ENCODE assay signal across 8 cellular contexts in the genomic region with DNA sequence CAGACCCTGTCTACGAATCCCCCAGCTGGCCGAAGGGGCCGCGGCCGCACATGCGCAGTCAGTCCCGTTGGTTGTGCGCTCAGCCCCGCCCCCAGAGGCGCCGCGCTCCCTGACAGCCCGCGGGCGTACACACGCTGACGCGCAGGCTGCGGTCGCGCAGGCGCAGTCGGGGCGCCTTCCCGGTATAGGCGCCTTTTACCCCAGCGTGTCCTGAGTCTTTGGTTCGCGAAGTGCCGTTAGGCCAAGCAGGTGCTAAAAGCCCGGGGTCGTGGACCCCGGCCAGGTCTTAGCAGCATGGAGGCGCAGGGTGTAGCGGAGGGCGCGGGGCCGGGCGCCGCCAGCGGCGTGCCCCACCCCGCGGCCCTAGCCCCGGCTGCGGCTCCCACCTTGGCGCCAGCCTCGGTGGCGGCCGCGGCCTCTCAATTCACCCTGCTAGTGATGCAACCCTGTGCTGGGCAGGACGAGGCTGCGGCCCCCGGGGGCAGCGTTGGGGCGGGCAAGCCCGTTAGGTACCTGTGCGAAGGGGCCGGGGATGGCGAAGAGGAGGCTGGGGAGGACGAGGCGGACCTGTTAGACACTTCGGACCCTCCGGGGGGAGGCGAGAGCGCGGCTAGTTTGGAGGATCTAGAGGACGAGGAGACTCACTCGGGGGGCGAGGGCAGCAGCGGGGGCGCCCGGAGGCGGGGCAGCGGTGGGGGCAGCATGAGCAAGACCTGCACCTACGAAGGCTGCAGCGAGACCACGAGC. TPM values are rescaled to one million over a fixed set of nuclear protein-coding genes. Genes with fewer than 3 reads are reported as not detected.
DNase-seq lines count a peak whose midpoint lies in the region; ATAC-seq and TF ChIP-seq lines count a peak whose summit lies in the region.

Gene RFXAP (plus strand): TSS at position 159 of the 747 bp plus-strand sequence. CDS start 136 bp downstream, at position 295.

- peak within 1 kb of the TSS; percentile 74 for H3K27ac ChIP-seq in SU-DHL-6 (ENCODE audit: low read depth, low read length)

- peak within 1 kb of the TSS; percentile 92 for H3K9ac ChIP-seq in SU-DHL-6 (ENCODE audit: low read length)

- peak within 1 kb of the TSS; percentile 95 for H3K4me2 ChIP-seq in SU-DHL-6 (ENCODE audit: low read depth, low read length, poor library complexity, severe bottlenecking)

- intact Hi-C loops in cardiac septum (cut with DNase I) = no loop called here

- H2AFZ ChIP-seq in SU-DHL-6 (ENCODE audit: low read depth, low read length, severe bottlenecking) = peak within 1 kb of the TSS; percentile 81

- H3K27me3 Mint-ChIP-seq in activated naive CD8-positive, alpha-beta T cell treated with anti-CD3 and anti-CD28 coated beads, Interleukin-2, amount 10 ng/mL, durations not matched to agents 7 days and 5 days = peaks cover 8% of the 10 kb centered on the region
- H3K27me3 Mint-ChIP-seq in type B pancreatic cell = no peaks in the 10 kb centered on the region

- H3K4me3 ChIP-seq in GM12864 (ENCODE audit: low read depth, low read length) (peak within 1 kb of the TSS; percentile 83), SU-DHL-6 (ENCODE audit: insufficient read depth, low read length, poor library complexity, severe bottlenecking) (peak within 1 kb of the TSS; percentile 72)

- H3K9me3 Mint-ChIP-seq in activated naive CD8-positive, alpha-beta T cell treated with anti-CD3 and anti-CD28 coated beads, Interleukin-2, amount 10 ng/mL, durations not matched to agents 7 days and 5 days = no peaks in the 10 kb centered on the region
- peaks cover 5% of the 10 kb centered on the region for H3K9me3 Mint-ChIP-seq in type B pancreatic cell

- H3K4me1 Mint-ChIP-seq in activated naive CD8-positive, alpha-beta T cell treated with anti-CD3 and anti-CD28 coated beads, Interleukin-2, amount 10 ng/mL, durations not matched to agents 7 days and 5 days = peaks cover 39% of the 10 kb centered on the region
- peaks cover 46% of the 10 kb centered on the region for H3K4me1 Mint-ChIP-seq in type B pancreatic cell (ENCODE audit: unreplicated experiment)

- H3K79me2 ChIP-seq in SU-DHL-6 (ENCODE audit: insufficient read depth, low read length) = peaks cover 50% of the 10 kb centered on the region

- peak; percentile 12 for TF ChIP-seq CTCF in GM12864 (IDR thresholded peaks at IDR 0.05; ENCODE audit: low read depth, low read length, missing control alignments)
- no peak for TF ChIP-seq CTCF in SU-DHL-6 (IDR thresholded peaks at IDR 0.05; ENCODE audit: insufficient read depth, low read length, poor library complexity, severe bottlenecking)
- TF ChIP-seq CTCF in type B pancreatic cell (conservative IDR thresholded peaks at IDR 0.05) = peak; percentile 11

- H3K27ac Mint-ChIP-seq in activated naive CD8-positive, alpha-beta T cell treated with anti-CD3 and anti-CD28 coated beads, Interleukin-2, amount 10 ng/mL, durations not matched to agents 7 days and 5 days = peak within 1 kb of the TSS; percentile 95
- H3K27ac Mint-ChIP-seq in type B pancreatic cell = peak within 1 kb of the TSS; percentile 63

- no peaks in the 10 kb centered on the region for H3K9me3 ChIP-seq in SU-DHL-6 (ENCODE audit: insufficient read depth, low read length)

- peaks cover 4% of the 10 kb centered on the region for H3K36me3 Mint-ChIP-seq in activated naive CD8-positive, alpha-beta T cell treated with anti-CD3 and anti-CD28 coated beads, Interleukin-2, amount 10 ng/mL, durations not matched to agents 7 days and 5 days
- peaks cover 5% of the 10 kb centered on the region for H3K36me3 Mint-ChIP-seq in type B pancreatic cell

- no peaks in the 10 kb centered on the region for H3F3A ChIP-seq in SU-DHL-6 (ENCODE audit: insufficient read depth)

- peak within 1 kb of the TSS; percentile 88 for H3K4me3 Mint-ChIP-seq in activated naive CD8-positive, alpha-beta T cell treated with anti-CD3 and anti-CD28 coated beads, Interleukin-2, amount 10 ng/mL, durations not matched to agents 7 days and 5 days
- peak within 1 kb of the TSS; percentile 91 for H3K4me3 Mint-ChIP-seq in type B pancreatic cell

- H3K9me2 ChIP-seq in SU-DHL-6 (replicated peaks; ENCODE audit: insufficient read depth, low read length) = no peaks in the 10 kb centered on the region

- ATAC-seq in HG02571 (IDR thresholded peaks at IDR 0.05; ENCODE audit: unreplicated experiment) = peak; percentile 88
- peak; percentile 93 for ATAC-seq in activated naive CD8-positive, alpha-beta T cell treated with anti-CD3 and anti-CD28 coated beads, Interleukin-2, amount 10 ng/mL, durations not matched to agents 7 days and 5 days (ENCODE audit: low read depth)

- H3K36me3 ChIP-seq in SU-DHL-6 (ENCODE audit: low read length) = no peaks in the 10 kb centered on the region

- peak; percentile 65 for DNase-seq in GM12864 (ENCODE audit: low read depth)
- peak; percentile 20 for DNase-seq in NCI-H1048 (lab: John Stamatoyannopoulos, UW)
- DNase-seq in activated naive CD8-positive, alpha-beta T cell treated with anti-CD3 and anti-CD28 coated beads, Interleukin-2, amount 10 ng/mL, durations not matched to agents 7 days and 5 days = peak; percentile 97
- DNase-seq in cardiac septum (ENCODE audit: low spot score) = peak; percentile 95
- peak; percentile 89 for DNase-seq in pons (ENCODE audit: low spot score)
- peak; percentile 96 for DNase-seq in type B pancreatic cell (ENCODE audit: extremely low spot score, unreplicated experiment)

- no peaks in the 10 kb centered on the region for H3K27me3 ChIP-seq in SU-DHL-6 (ENCODE audit: low read length)

- POLR2A ChIA-PET in activated naive CD8-positive, alpha-beta T cell treated with anti-CD3 and anti-CD28 coated beads, Interleukin-2, amount 10 ng/mL, durations not matched to agents 7 days and 5 days (lab: Charles Lee) = interaction anchor here (0.6 to 0.9 kb wide), 2 partner anchors 129 to 181 kb away, joined by 3 read pairs; no protein-coding TSS in a partner anchor

- H4K20me1 ChIP-seq in SU-DHL-6 (ENCODE audit: low read depth, low read length) = 0 out of 2 replicates have a peak, but pooled peaks cover 3% of the 10 kb centered on the region

RNA-seq across cellular contexts. Expression of gene RFXAP, which starts in this region (rescaled TPM):
- total RNA-seq in activated naive CD8-positive, alpha-beta T cell treated with anti-CD3 and anti-CD28 coated beads, Interleukin-2, amount 10 ng/mL, durations not matched to agents 7 days and 5 days = 10 to 100 TPM; 16.5 to 17.6 TPM
- total RNA-seq in cardiac septum = 5.0 TPM
- 7.8 and 10.5 TPM in 2 replicates for total RNA-seq in type B pancreatic cell (ENCODE audit: low replicate concordance)

Comparison
In these comparisons a context has a peak if more than half of its experiments do, and no peak if none do; other contexts are left out.
1. Peak in every context shown above with its lines: DNase-seq, ATAC-seq, H3K4me3 ChIP-seq and H3K27ac ChIP-seq.
2. DNase-seq: peak in every context shown above with its lines; median percentile 97 in activated naive CD8-positive, alpha-beta T cell treated with anti-CD3 and anti-CD28 coated beads, Interleukin-2, amount 10 ng/mL, durations not matched to agents 7 days and 5 days; 96 in type B pancreatic cell; 95 in cardiac septum; 89 in pons; 65 in GM12864; 20 in NCI-H1048.